Comparison of ENCODE assay signal across 9 cellular contexts in the genomic region with DNA sequence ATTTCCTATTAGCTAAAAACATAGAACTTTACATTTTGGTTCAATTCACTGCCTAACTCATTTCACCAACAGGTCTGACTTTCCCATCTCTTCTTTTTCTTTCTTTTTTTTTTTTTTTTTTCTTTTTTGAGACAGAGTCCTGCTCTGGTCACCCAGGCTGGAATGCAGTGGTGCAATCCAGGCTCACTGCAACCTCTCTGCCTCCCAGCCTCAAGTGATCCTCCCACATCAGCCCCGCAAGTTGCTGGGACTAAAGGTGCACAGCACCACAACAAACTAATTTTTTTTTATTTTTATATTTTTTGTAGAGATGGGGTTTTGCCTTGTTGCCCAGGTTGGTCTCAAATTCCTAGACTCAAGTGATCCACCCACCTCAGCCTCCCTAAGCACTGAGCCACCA.
"Had no signal": no experiment of that assay in that cellular context is flagged by ENCODE, and none has a peak within 500 bp of the region (broad histone marks: within the 10 kb centered on the region; RNA-seq: fewer than 3 reads in every experiment).

No MANE protein-coding gene starts in this region.

- H3K9ac ChIP-seq: GM23248, KMS-11 had no signal

- H3K4me3 ChIP-seq: GM23248 had no signal

- H3K4me2 ChIP-seq: KMS-11 had no signal

- FAIRE-seq: H54 had no signal

- DNase-seq: GM23248, GOT3, H9, HCEC 1CT, IMR-90, KBM-7 had no signal

- H2AFZ ChIP-seq: GM23248 had no signal

- H3K27ac ChIP-seq: GM23248, HL-60, KMS-11 had no signal
